In genomic region chr6:168037856-168038255, GRCh38 we compare ENCODE assay signal across 18 cellular contexts. TPM values are rescaled to one million over a fixed set of nuclear protein-coding genes. Genes with fewer than 3 reads are reported as not detected.
DNase-seq lines count a peak whose midpoint lies in the region; ATAC-seq and TF ChIP-seq lines count a peak whose summit lies in the region.
"Had no signal": no experiment of that assay in that cellular context is flagged by ENCODE, and none has a peak within 500 bp of the region (broad histone marks: within the 10 kb centered on the region; RNA-seq: fewer than 3 reads in every experiment).

No MANE protein-coding gene starts in this region.

- no peak overlapping the region for H3K4me2 ChIP-seq in smooth muscle cell

- H3K36me3 ChIP-seq in heart right ventricle (no peaks in the 10 kb centered on the region), smooth muscle cell (ENCODE audit: low read depth) (no peaks in the 10 kb centered on the region)
- H3K36me3 ChIP-seq: HAP-1 had no signal

- H3K4me1 ChIP-seq in heart right ventricle, result peaks cover 0 to 53% (median 37%) of the 10 kb centered on the region in 9 donors
- H3K4me1 ChIP-seq in smooth muscle cell (ENCODE audit: low read depth), result peaks cover 18% of the 10 kb centered on the region

- no peak overlapping the region for H2AFZ ChIP-seq in smooth muscle cell (ENCODE audit: low read depth)

- H3K4me3 ChIP-seq in heart right ventricle (no peak overlapping the region), LNCaP clone FGC (ENCODE audit: low read depth, low read length) (no peak overlapping the region), epithelial cell of esophagus (ENCODE audit: low read length) (no peak overlapping the region), smooth muscle cell (no peak overlapping the region)
- H3K4me3 ChIP-seq: HAP-1 had no signal

- H3K9ac ChIP-seq in smooth muscle cell (ENCODE audit: low read depth), result no peak overlapping the region

- peaks cover 0 to 34% (median 17%) of the 10 kb centered on the region in 11 donors for H3K9me3 ChIP-seq in heart right ventricle
- peaks cover 13% of the 10 kb centered on the region for H3K9me3 ChIP-seq in smooth muscle cell (replicated peaks; ENCODE audit: low read depth)
- H3K9me3 ChIP-seq: HAP-1 had no signal

- peaks cover 42% of the 10 kb centered on the region for H3F3A ChIP-seq in smooth muscle cell (ENCODE audit: low read depth)

- intact Hi-C loops in heart right ventricle (cut with DNase I), result loop anchor here in 6 of 10 donors (2.0 to 10.0 kb wide), 7 partner anchors 46 to 103 kb away; no protein-coding TSS in a partner anchor
- intact Hi-C loops in cardiac septum (cut with DNase I), result no loop called here

- TF ChIP-seq CTCF in heart right ventricle (IDR thresholded peaks at IDR 0.05) (no peak), LNCaP clone FGC (IDR thresholded peaks at IDR 0.05; ENCODE audit: control insufficient read depth, extremely low read depth, insufficient read depth) (no peak), epithelial cell of esophagus (IDR thresholded peaks at IDR 0.05; ENCODE audit: insufficient read depth, low read depth, low read length, missing control alignments) (no peak), smooth muscle cell (IDR thresholded peaks at IDR 0.05; ENCODE audit: borderline replicate concordance, insufficient read depth, poor library complexity, severe bottlenecking) (no peak)

- H4K20me1 ChIP-seq in smooth muscle cell (ENCODE audit: low read depth), result no peaks in the 10 kb centered on the region

- H3K27ac ChIP-seq in heart right ventricle, result peak overlapping the region; percentile 32 to 96 (median 84)
- H3K27ac ChIP-seq in smooth muscle cell (ENCODE audit: low read depth), result peak overlapping the region; percentile 93

- H3K27me3 ChIP-seq in heart right ventricle, result peaks cover 0 to 18% (median 0%) of the 10 kb centered on the region in 7 donors
- no peaks in the 10 kb centered on the region for H3K27me3 ChIP-seq in smooth muscle cell (ENCODE audit: low read depth)

- 88 to 89% methylated on average over 5 of the region's 5 CpGs for WGBS in heart right ventricle, 2 donors
- whole genome bisulfite sequencing in smooth muscle cell (ENCODE audit: low lambda C conversion rate), result 84% methylated on average over 5 of the region's 5 CpGs

- DNase-seq in heart right ventricle, result no peak
- DNase-seq in cardiac septum (ENCODE audit: low spot score), result no peak
- peak; percentile 67 for DNase-seq in LNCaP clone FGC (ENCODE audit: low read depth)
- DNase-seq in epithelial cell of esophagus (ENCODE audit: low read depth), result peak; percentile 48
- no peak for DNase-seq in smooth muscle cell (lab: John Stamatoyannopoulos, UW; ENCODE audit: unreplicated experiment)
- no peak for DNase-seq in HuH-7.5 (ENCODE audit: low spot score)
- no peak for DNase-seq in COLO829 (ENCODE audit: low spot score)
- DNase-seq: AML-193, Caco-2, DMS79, NCI-H187, NCI-H2171 treated with DMSO at 0.1 percent for 48 hours, NCI-H446 treated with DMSO at 0.1 percent for 48 hours, SIG-M5 had no signal

- ATAC-seq in heart right ventricle (no peak), GM21619 (IDR thresholded peaks at IDR 0.05; ENCODE audit: unreplicated experiment) (no peak)

- H3K79me2 ChIP-seq in smooth muscle cell (ENCODE audit: low read depth), result no peaks in the 10 kb centered on the region

RNA-seq across cellular contexts. Expression of gene KIF25, which starts 40.4 kb away (rescaled TPM):
- under 1 TPM in 6 of 10 donors, not detected in 4; 0.18 to 0.80 (median 0.39) TPM for total RNA-seq in heart right ventricle
- polyA plus RNA-seq in heart right ventricle, result under 1 TPM; 0.38 to 0.95 TPM
- 0.24 TPM for total RNA-seq in cardiac septum
- 0.22 and 1.2 TPM in 2 replicates for total RNA-seq in smooth muscle cell
- 1.5 TPM in 1 of 2 replicates, not detected in the other for polyA plus RNA-seq in smooth muscle cell
- total RNA-seq: Caco-2, G401, LHCN-M2 had no signal

RNA-seq across cellular contexts. Expression of gene FRMD1, which starts 41.2 kb away (rescaled TPM):
- total RNA-seq in heart right ventricle, result 1 to 10 TPM in 1 of 10 donors, under 1 TPM in 5, not detected in 4; 0.15 to 1.3 (median 0.24) TPM
- polyA plus RNA-seq in heart right ventricle, result under 1 TPM; 0.12 to 0.22 TPM
- total RNA-seq in cardiac septum, result not detected
- not detected in 2 replicates for total RNA-seq in smooth muscle cell
- not detected in 2 replicates for polyA plus RNA-seq in smooth muscle cell
- total RNA-seq: G401, LHCN-M2 had no signal

Comparison
In these comparisons a context has a peak if more than half of its experiments do, and no peak if none do; other contexts are left out.
1. DNase-seq: peak in LNCaP clone FGC (single experiment) and epithelial cell of esophagus (single experiment); none in heart right ventricle (0 of 2), cardiac septum (single experiment), smooth muscle cell (single experiment), HuH-7.5 (single experiment) and COLO829 (single experiment).